8 cellular contexts compared by ENCODE assay signal in the genomic region with DNA sequence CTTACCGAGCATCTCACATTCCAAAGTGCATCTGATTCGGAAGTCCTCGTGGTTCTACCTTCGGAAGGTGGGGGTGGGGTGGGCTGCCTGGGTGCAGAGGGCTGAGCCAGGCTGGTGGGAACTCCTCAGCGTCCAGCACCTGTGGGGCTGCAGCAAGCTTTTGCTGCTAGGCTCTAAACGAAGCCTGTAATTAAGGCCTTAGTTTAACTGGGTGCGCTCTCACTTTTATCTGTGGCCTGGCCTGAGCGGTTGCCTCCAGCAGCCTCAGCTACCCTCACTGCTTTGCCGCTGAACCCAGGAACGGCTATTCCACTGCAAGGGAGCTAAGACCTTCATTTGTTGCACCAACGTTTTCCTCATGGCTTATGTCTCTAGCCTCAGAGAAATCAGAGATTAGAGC. TPM values are rescaled to one million over a fixed set of nuclear protein-coding genes. Genes with fewer than 3 reads are reported as not detected.
DNase-seq lines count a peak whose midpoint lies in the region; ATAC-seq lines count a peak whose summit lies in the region.

No MANE protein-coding gene starts in this region.

- peak overlapping the region; percentile 38 for H3K4me3 Mint-ChIP-seq in activated naive CD8-positive, alpha-beta T cell
- H3K4me3 Mint-ChIP-seq in immature natural killer cell: peak overlapping the region; percentile 53 to 72 (median 66)
- peak overlapping the region; percentile 63 to 79 for H3K4me3 Mint-ChIP-seq in stimulated activated naive B cell treated with anti-CD40 and anti-IgM and Interleukin-4, amounts not matched to agents 10 μg/mL and 1 μg/mL and 100 μg/mL, for 72 hours

- peaks cover 7% of the 10 kb centered on the region for H3K27me3 Mint-ChIP-seq in activated naive CD8-positive, alpha-beta T cell
- H3K27me3 Mint-ChIP-seq in immature natural killer cell (ENCODE audit: low read depth in 3 of 3): peaks cover 0 to 6% (median 0%) of the 10 kb centered on the region in 3 donors
- peaks cover 9 to 10% of the 10 kb centered on the region in 2 donors for H3K27me3 Mint-ChIP-seq in stimulated activated naive B cell treated with anti-CD40 and anti-IgM and Interleukin-4, amounts not matched to agents 10 μg/mL and 1 μg/mL and 100 μg/mL, for 72 hours

- no peaks in the 10 kb centered on the region for H3K36me3 Mint-ChIP-seq in activated naive CD8-positive, alpha-beta T cell
- H3K36me3 Mint-ChIP-seq in immature natural killer cell: no peaks in the 10 kb centered on the region
- no peaks in the 10 kb centered on the region for H3K36me3 Mint-ChIP-seq in stimulated activated naive B cell treated with anti-CD40 and anti-IgM and Interleukin-4, amounts not matched to agents 10 μg/mL and 1 μg/mL and 100 μg/mL, for 72 hours

- H3K4me1 Mint-ChIP-seq in activated naive CD8-positive, alpha-beta T cell (ENCODE audit: low read depth): no peaks in the 10 kb centered on the region
- no peaks in the 10 kb centered on the region for H3K4me1 Mint-ChIP-seq in immature natural killer cell
- H3K4me1 Mint-ChIP-seq in stimulated activated naive B cell treated with anti-CD40 and anti-IgM and Interleukin-4, amounts not matched to agents 10 μg/mL and 1 μg/mL and 100 μg/mL, for 72 hours: peaks cover 0 to 10% of the 10 kb centered on the region in 2 donors

- H3K9me3 Mint-ChIP-seq in activated naive CD8-positive, alpha-beta T cell (ENCODE audit: low read depth): no peaks in the 10 kb centered on the region
- H3K9me3 Mint-ChIP-seq in immature natural killer cell: no peaks in the 10 kb centered on the region
- no peaks in the 10 kb centered on the region for H3K9me3 Mint-ChIP-seq in stimulated activated naive B cell treated with anti-CD40 and anti-IgM and Interleukin-4, amounts not matched to agents 10 μg/mL and 1 μg/mL and 100 μg/mL, for 72 hours

- DNase-seq in HuH-7 (ENCODE audit: low spot score): peak; percentile 58
- DNase-seq in immature natural killer cell: no peak
- DNase-seq in stimulated activated naive B cell treated with anti-CD40 and anti-IgM and Interleukin-4, amounts not matched to agents 10 μg/mL and 1 μg/mL and 100 μg/mL, for 72 hours: no peak
- DNase-seq in HCEC 1CT: no peak
- DNase-seq in activated effector memory CD4-positive, alpha-beta T cell treated with anti-CD3 and anti-CD28 coated beads, Interleukin-2, amount 50 U/mL, for 16 hours: no peak
- no peak for DNase-seq in NCI-H82 treated with DMSO at 0.1 percent for 48 hours (lab: John Stamatoyannopoulos, UW; ENCODE audit: unreplicated experiment)

- no peak overlapping the region for H3K27ac Mint-ChIP-seq in activated naive CD8-positive, alpha-beta T cell
- H3K27ac Mint-ChIP-seq in immature natural killer cell: no peak overlapping the region
- H3K27ac Mint-ChIP-seq in stimulated activated naive B cell treated with anti-CD40 and anti-IgM and Interleukin-4, amounts not matched to agents 10 μg/mL and 1 μg/mL and 100 μg/mL, for 72 hours: no peak overlapping the region

- no peak for ATAC-seq in stimulated activated naive B cell treated with anti-CD40 and anti-IgM and Interleukin-4, amounts not matched to agents 10 μg/mL and 1 μg/mL and 100 μg/mL, for 72 hours (replicated peaks)
- ATAC-seq in GM21529 (IDR thresholded peaks at IDR 0.05; ENCODE audit: unreplicated experiment): no peak

RNA-seq across cellular contexts. Expression of gene TMEM17, which starts 48.4 kb away (rescaled TPM):
- polyA plus RNA-seq in immature natural killer cell: 1 to 10 TPM in 1 of 3 donors, under 1 TPM in 2; 0.11 to 2.2 (median 0.59) TPM
